Comparison of ENCODE assay signal across 8 cellular contexts in the genomic region with DNA sequence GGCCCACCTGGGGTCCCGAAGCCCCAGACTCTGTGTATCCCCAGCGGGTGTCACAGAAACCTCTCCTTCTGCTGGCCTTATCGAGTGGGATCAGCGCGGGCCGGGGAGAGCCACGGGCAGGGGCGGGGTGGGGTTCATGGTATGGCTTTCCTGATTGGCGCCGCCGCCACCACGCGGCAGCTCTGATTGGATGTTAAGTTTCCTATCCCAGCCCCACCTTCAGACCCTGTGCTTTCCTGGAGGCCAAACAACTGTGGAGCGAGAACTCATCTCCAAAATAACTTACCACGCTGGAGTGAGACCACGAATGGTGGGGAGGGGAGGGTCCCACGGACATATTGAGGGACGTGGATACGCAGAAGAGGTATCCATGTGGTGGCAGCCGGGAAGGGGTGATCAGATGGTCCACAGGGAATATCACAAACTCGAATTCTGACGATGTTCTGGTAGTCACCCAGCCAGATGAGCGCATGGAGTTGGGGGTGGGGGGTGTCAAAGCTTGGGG. TPM values are rescaled to one million over a fixed set of nuclear protein-coding genes. Genes with fewer than 3 reads are reported as not detected.
DNase-seq lines count a peak whose midpoint lies in the region; ATAC-seq, FAIRE-seq and TF ChIP-seq lines count a peak whose summit lies in the region.

No MANE protein-coding gene starts in this region.

- 3% methylated on average over 17 to 23 of the region's 23 CpGs for WGBS in tibial nerve, 2 donors

- H3K4me1 ChIP-seq in CD8-positive, alpha-beta T cell (ENCODE audit: insufficient read depth, low read length) = peaks cover 73% of the 10 kb centered on the region
- H3K4me1 ChIP-seq in RWPE2 (ENCODE audit: insufficient read depth, poor library complexity, severe bottlenecking) (peaks cover 18% of the 10 kb centered on the region), tibial nerve (peaks cover 0 to 74% (median 51%) of the 10 kb centered on the region in 4 donors)

- ATAC-seq in CD8-positive, alpha-beta T cell = no peak
- ATAC-seq in RWPE2 (ENCODE audit: low read depth) (peak; percentile 60), natural killer cell (no peak), HG02588 (IDR thresholded peaks at IDR 0.05; ENCODE audit: unreplicated experiment) (no peak)

- no peaks in the 10 kb centered on the region for H3K9me3 Mint-ChIP-seq in CD8-positive, alpha-beta T cell
- no peaks in the 10 kb centered on the region for H3K9me3 Mint-ChIP-seq in natural killer cell

- TF ChIP-seq POLR2A in tibial nerve (IDR thresholded peaks at IDR 0.05) = no peak

- DNase-seq in CD8-positive, alpha-beta T cell = peak in 1 of 7 experiments; percentile 24
- DNase-seq in HEK293T (ENCODE audit: extremely low spot score) (no peak), RWPE2 (ENCODE audit: low spot score) (peak; percentile 81), cerebellar cortex (ENCODE audit: low spot score) (peak; percentile 75), natural killer cell (no peak), urothelium cell line (ENCODE audit: low spot score) (no peak), tibial nerve (ENCODE audit: low spot score in 2 of 2) (no peak)

- peak overlapping the region; percentile 80 for H3K4me3 Mint-ChIP-seq in CD8-positive, alpha-beta T cell
- H3K4me3 Mint-ChIP-seq in natural killer cell = peak overlapping the region; percentile 86

- no peak for TF ChIP-seq EP300 in tibial nerve (IDR thresholded peaks at IDR 0.05)

- peaks cover 16% of the 10 kb centered on the region for H3K36me3 ChIP-seq in CD8-positive, alpha-beta T cell (ENCODE audit: insufficient read depth, low read length)
- H3K36me3 ChIP-seq in RWPE2 (ENCODE audit: low read depth) (peaks cover 7% of the 10 kb centered on the region; the same call in 1 of the 2 replicates), tibial nerve (peaks cover 0 to 23% (median 4%) of the 10 kb centered on the region in 3 donors)

- CTCF ChIA-PET in CD8-positive, alpha-beta T cell (lab: Charles Lee) = interaction anchor here (1.4 to 3.1 kb wide), 4 partner anchors 12 to 102 kb away, joined by 5 to 12 read pairs (median 7); no protein-coding TSS in a partner anchor
- CTCF ChIA-PET in HEK293T (lab: Yijun Ruan, JAX) = interaction anchor here (0.6 to 1.8 kb wide), 6 partner anchors 18 to 283 kb away, joined by 3 to 6 read pairs (median 4); no protein-coding TSS in a partner anchor

- no peak for FAIRE-seq in urothelium cell line (lab: Jason Lieb, UNC)

- peaks cover 66% of the 10 kb centered on the region for H3K4me1 Mint-ChIP-seq in CD8-positive, alpha-beta T cell (ENCODE audit: low read depth)
- peaks cover 50 to 69% of the 10 kb centered on the region in 2 donors for H3K4me1 Mint-ChIP-seq in natural killer cell

- TF ChIP-seq CTCF in CD8-positive, alpha-beta T cell (IDR thresholded peaks at IDR 0.05) = no peak
- TF ChIP-seq CTCF in RWPE2 (IDR thresholded peaks at IDR 0.05; ENCODE audit: poor library complexity, severe bottlenecking) (no peak), natural killer cell (IDR thresholded peaks at IDR 0.05) (no peak), tibial nerve (IDR thresholded peaks at IDR 0.05) (no peak)

- peaks cover 40% of the 10 kb centered on the region for H3K27me3 ChIP-seq in CD8-positive, alpha-beta T cell (ENCODE audit: insufficient read depth, low read length)
- H3K27me3 ChIP-seq in RWPE2 (ENCODE audit: insufficient read depth, poor library complexity, severe bottlenecking) = no peaks in the 10 kb centered on the region
- H3K27me3 ChIP-seq in tibial nerve = peaks cover 3 to 71% of the 10 kb centered on the region in 2 donors

- H3K27ac ChIP-seq in CD8-positive, alpha-beta T cell (ENCODE audit: low read depth, low read length) = no peak overlapping the region
- H3K27ac ChIP-seq in RWPE2 (ENCODE audit: poor library complexity, severe bottlenecking) = peak overlapping the region; percentile 61
- H3K27ac ChIP-seq in tibial nerve = no peak overlapping the region

- peaks cover 27% of the 10 kb centered on the region for H3K36me3 Mint-ChIP-seq in CD8-positive, alpha-beta T cell
- H3K36me3 Mint-ChIP-seq in natural killer cell = peaks cover 10% of the 10 kb centered on the region

- no peaks in the 10 kb centered on the region for H3K9me3 ChIP-seq in CD8-positive, alpha-beta T cell (ENCODE audit: low read length)
- H3K9me3 ChIP-seq in RWPE2 (ENCODE audit: severe bottlenecking) (no peaks in the 10 kb centered on the region), tibial nerve (no peaks in the 10 kb centered on the region)

- H3K27me3 Mint-ChIP-seq in CD8-positive, alpha-beta T cell (ENCODE audit: low read depth) = peaks cover 42% of the 10 kb centered on the region
- peaks cover 7 to 40% of the 10 kb centered on the region in 2 donors for H3K27me3 Mint-ChIP-seq in natural killer cell (ENCODE audit: low read depth in 2 of 2)

- intact Hi-C loops in CD8-positive, alpha-beta T cell (cut with DNase I, micrococcal nuclease) = loop anchor here (1.0 to 5.0 kb wide), 4 partner anchors 17 to 316 kb away; a partner anchor contains a TSS
- intact Hi-C loops in natural killer cell (cut with micrococcal nuclease) = no loop called here

- no peak overlapping the region for H3K27ac Mint-ChIP-seq in CD8-positive, alpha-beta T cell
- peak overlapping the region; percentile 23 to 63 for H3K27ac Mint-ChIP-seq in natural killer cell

- peak overlapping the region; percentile 47 for H3K4me3 ChIP-seq in CD8-positive, alpha-beta T cell (ENCODE audit: low read depth, low read length)
- peak overlapping the region; percentile 47 for H3K4me3 ChIP-seq in RWPE2 (ENCODE audit: severe bottlenecking)
- peak overlapping the region in 1 of 4 donors; percentile 30 for H3K4me3 ChIP-seq in tibial nerve

- POLR2A ChIA-PET in CD8-positive, alpha-beta T cell (lab: Charles Lee) = interaction anchor here (0.5 to 3.0 kb wide), 6 partner anchors 8 to 100 kb away, joined by 3 to 15 read pairs (median 4); a partner anchor contains a TSS
- POLR2A ChIA-PET in HEK293T (lab: Yijun Ruan, JAX) = interaction anchor here (1.0 to 4.3 kb wide), 11 partner anchors 9 to 94 kb away, joined by 3 to 41 read pairs (median 7); a partner anchor contains a TSS

TF ChIP-seq in HEK293T, 16 proteins besides CTCF, POLR2A, EP300 and RAD21:
- TF ChIP-seq FOXM1 (IDR thresholded peaks at IDR 0.05; ENCODE audit: borderline replicate concordance) = no peak
- no peak for TF ChIP-seq ELF4 (IDR thresholded peaks at IDR 0.05)
- TF ChIP-seq L3MBTL2 (conservative IDR thresholded peaks at IDR 0.05) = no peak
- no peak for TF ChIP-seq ZNF384 (IDR thresholded peaks at IDR 0.05)
- no peak for TF ChIP-seq FOXA1 (IDR thresholded peaks at IDR 0.05)
- TF ChIP-seq NFRKB (IDR thresholded peaks at IDR 0.05) = no peak
- TF ChIP-seq TARDBP (IDR thresholded peaks at IDR 0.05) = 0 out of 2 replicates have a peak, but pooled peaks have one; percentile 37

RNA-seq across cellular contexts. Expression of a gene that starts 1.0 kb away (rescaled TPM):
- not detected for total RNA-seq in CD8-positive, alpha-beta T cell
- total RNA-seq in natural killer cell (1 to 10 TPM; 1.1 to 1.6 (median 1.5) TPM), tibial nerve (1 to 10 TPM in 2 of 4 donors, under 1 TPM in 2; 0.21 to 2.7 (median 0.93) TPM)

RNA-seq across cellular contexts. Expression of a gene that starts 2.0 kb away (rescaled TPM):
- under 1 TPM in 1 of 2 experiments, not detected in 1; 0.28 TPM for total RNA-seq in CD8-positive, alpha-beta T cell
- total RNA-seq in natural killer cell (1 to 10 TPM; 1.3 to 3.6 (median 3.0) TPM), tibial nerve (1 to 10 TPM in 1 of 4 donors, not detected in 3; 1.3 TPM)

RNA-seq across cellular contexts. Expression of a gene that starts 17.8 kb away (rescaled TPM):
- total RNA-seq in CD8-positive, alpha-beta T cell = 10 to 100 TPM; 15.0 to 17.1 TPM
- total RNA-seq in natural killer cell (10 to 100 TPM; 33.1 to 73.7 (median 56.5) TPM), tibial nerve (10 to 100 TPM; 14.7 to 50.1 (median 43.1) TPM)

RNA-seq across cellular contexts. Expression of a gene that starts 20.9 kb away (rescaled TPM):
- 1 to 10 TPM; 1.7 to 1.8 TPM for total RNA-seq in CD8-positive, alpha-beta T cell
- total RNA-seq in natural killer cell (1 to 10 TPM; 1.4 to 2.2 (median 1.9) TPM), tibial nerve (1 to 10 TPM; 2.9 to 4.5 (median 3.5) TPM)

RNA-seq across cellular contexts. Expression of a gene that starts 27.1 kb away (rescaled TPM):
- 1 to 10 TPM; 3.1 to 4.2 TPM for total RNA-seq in CD8-positive, alpha-beta T cell
- total RNA-seq in natural killer cell (1 to 10 TPM; 1.7 to 4.1 (median 4.0) TPM), tibial nerve (10 to 100 TPM; 10.0 to 29.1 (median 18.2) TPM)

Comparison
In these comparisons a context has a peak if more than half of its experiments do, and no peak if none do; other contexts are left out.
1. DNase-seq: peak in RWPE2 (single experiment) and cerebellar cortex (single experiment); none in HEK293T (single experiment), natural killer cell (single experiment), urothelium cell line (single experiment) and tibial nerve (0 of 2).